ENCODE assay signal across 20 cellular contexts in genomic region chr9:7206221-7206758, GRCh38.
"Had no signal": no experiment of that assay in that cellular context is flagged by ENCODE, and none has a peak within 500 bp of the region (broad histone marks: within the 10 kb centered on the region; RNA-seq: fewer than 3 reads in every experiment).

No MANE protein-coding gene starts in this region.

- DNase-seq: KBM-7, MG63, NCI-H1092, NCI-H1105 treated with DMSO at 0.1 percent for 48 hours, NCI-H1417 treated with DMSO at 0.1 percent for 48 hours, NCI-H1694 treated with DMSO at 0.1 percent for 48 hours, NCI-H1930, NCI-H2081, NCI-H2107, NCI-H2227 treated with DMSO at 0.1 percent for 48 hours, NCI-H524, NCI-H526 treated with DMSO at 0.1 percent for 48 hours, NCI-H748 treated with DMSO at 0.1 percent for 48 hours, PC-9, Peyer's patch, SHP77 treated with DMSO at 0.1 percent for 48 hours, SJCRH30 had no signal

- H3K27me3 ChIP-seq: MG63, Peyer's patch, SJCRH30 had no signal

- H3K4me3 ChIP-seq: MG63, PC-9, Peyer's patch, SJCRH30 had no signal

- H3K4me1 ChIP-seq: Peyer's patch, SJCRH30 had no signal

- H3K9me3 ChIP-seq: MG63, Peyer's patch, SJCRH30 had no signal

- H3K27ac ChIP-seq: HL-60, PC-9, Peyer's patch, SJCRH30 had no signal

- ATAC-seq: Right ventricle myocardium inferior, SK-N-SH treated with all-trans-retinoic acid at 6 μM for 48 hours had no signal

- H2AFZ ChIP-seq: PC-9 had no signal

- H3K36me3 ChIP-seq: MG63, Peyer's patch, SJCRH30 had no signal

- H3K4me2 ChIP-seq: PC-9 had no signal
